ENCODE assay signal across 9 cellular contexts in the genomic region with DNA sequence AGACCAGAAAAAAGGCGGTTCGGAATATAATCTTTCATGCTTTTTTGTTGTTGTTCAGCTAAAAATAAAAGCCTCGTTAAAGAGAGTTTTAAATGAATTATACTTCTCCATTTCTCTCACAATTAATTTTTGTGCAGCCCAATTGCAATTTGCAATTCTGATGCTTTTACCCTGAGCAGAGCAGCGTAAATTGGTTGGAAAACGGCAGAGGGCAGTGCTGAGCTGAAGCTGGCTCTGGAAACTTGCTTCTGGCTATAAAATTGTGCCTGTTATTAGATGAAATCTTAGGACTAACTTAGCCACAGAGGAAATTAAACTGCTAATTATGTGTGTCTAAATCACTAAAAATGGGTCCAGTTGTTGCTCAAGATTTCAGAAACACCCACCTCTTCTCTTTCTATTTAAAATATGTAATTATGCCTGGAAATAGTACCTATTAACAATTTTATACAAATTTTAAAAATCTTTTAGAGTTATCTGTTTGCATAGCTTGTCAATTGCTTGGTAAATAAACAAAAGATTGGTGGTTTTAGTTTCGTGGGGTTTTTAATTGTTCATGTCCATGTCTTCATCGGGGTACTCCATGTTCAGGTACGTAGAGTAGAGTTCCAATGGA.
DNase-seq lines count a peak whose midpoint lies in the region; ATAC-seq lines count a peak whose summit lies in the region.
"Had no signal": no experiment of that assay in that cellular context is flagged by ENCODE, and none has a peak within 500 bp of the region (broad histone marks: within the 10 kb centered on the region; RNA-seq: fewer than 3 reads in every experiment).

No MANE protein-coding gene starts in this region.

- no peak overlapping the region for H3K4me3 Mint-ChIP-seq in activated naive CD4-positive, alpha-beta T cell treated with anti-CD3 and anti-CD28 coated beads for 36 hours
- H3K4me3 Mint-ChIP-seq in activated CD8-positive, alpha-beta T cell treated with anti-CD3 and anti-CD28 coated beads, Interleukin-2, amount 10 ng/mL, durations not matched to agents 7 days and 5 days: no peak overlapping the region
- H3K4me3 Mint-ChIP-seq: stimulated activated naive CD8-positive, alpha-beta T cell treated with anti-CD3 and anti-CD28 coated beads, Interleukin-15, Interleukin-2, amounts not matched to agents 100 ng/mL and 50 ng/mL, for 24 hours had no signal

- intact Hi-C loops in activated naive CD4-positive, alpha-beta T cell treated with anti-CD3 and anti-CD28 coated beads for 36 hours (cut with micrococcal nuclease): loop anchor here (5.0 to 10.0 kb wide), 2 partner anchors 435 to 827 kb away; no protein-coding TSS in a partner anchor
- intact Hi-C loops in posterior vena cava (cut with DNase I): no loop called here

- CTCF ChIA-PET in activated naive CD4-positive, alpha-beta T cell treated with anti-CD3 and anti-CD28 coated beads for 36 hours (lab: Charles Lee): interaction anchor here (1.1 kb wide), 1 partner anchor 439 kb away, joined by 3 read pairs; no protein-coding TSS in a partner anchor
- CTCF ChIA-PET in activated CD8-positive, alpha-beta T cell treated with anti-CD3 and anti-CD28 coated beads, Interleukin-2, amount 10 ng/mL, durations not matched to agents 7 days and 5 days (lab: Charles Lee): interaction anchor here (1.2 kb wide), 1 partner anchor 439 kb away, joined by 3 read pairs; no protein-coding TSS in a partner anchor

- no peaks in the 10 kb centered on the region for H3K36me3 Mint-ChIP-seq in activated naive CD4-positive, alpha-beta T cell treated with anti-CD3 and anti-CD28 coated beads for 36 hours (ENCODE audit: low read depth)
- no peaks in the 10 kb centered on the region for H3K36me3 Mint-ChIP-seq in activated CD8-positive, alpha-beta T cell treated with anti-CD3 and anti-CD28 coated beads, Interleukin-2, amount 10 ng/mL, durations not matched to agents 7 days and 5 days (ENCODE audit: low read depth)

- POLR2A ChIA-PET in activated CD8-positive, alpha-beta T cell treated with anti-CD3 and anti-CD28 coated beads, Interleukin-2, amount 10 ng/mL, durations not matched to agents 7 days and 5 days (lab: Charles Lee): no interaction called here

- H3K27me3 Mint-ChIP-seq in activated naive CD4-positive, alpha-beta T cell treated with anti-CD3 and anti-CD28 coated beads for 36 hours (ENCODE audit: low read depth): peaks cover 2% of the 10 kb centered on the region
- H3K27me3 Mint-ChIP-seq in activated CD8-positive, alpha-beta T cell treated with anti-CD3 and anti-CD28 coated beads, Interleukin-2, amount 10 ng/mL, durations not matched to agents 7 days and 5 days (ENCODE audit: low read depth): no peaks in the 10 kb centered on the region
- H3K27me3 Mint-ChIP-seq: stimulated activated naive CD8-positive, alpha-beta T cell treated with anti-CD3 and anti-CD28 coated beads, Interleukin-15, Interleukin-2, amounts not matched to agents 100 ng/mL and 50 ng/mL, for 24 hours had no signal

- peak; percentile 58 for DNase-seq in activated naive CD4-positive, alpha-beta T cell treated with anti-CD3 and anti-CD28 coated beads for 36 hours
- no peak for DNase-seq in activated naive CD4-positive, alpha-beta T cell (lab: John Stamatoyannopoulos, UW)
- DNase-seq in NCI-H2029 treated with DMSO at 0.1 percent for 48 hours (lab: John Stamatoyannopoulos, UW): peak; percentile 41
- peak; percentile 28 for DNase-seq in activated CD8-positive, alpha-beta T cell treated with anti-CD3 and anti-CD28 coated beads, Interleukin-2, amount 10 ng/mL, durations not matched to agents 7 days and 5 days
- DNase-seq in globus pallidus (ENCODE audit: low spot score): peak; percentile 32
- DNase-seq in posterior vena cava (ENCODE audit: low spot score): peak; percentile 81
- DNase-seq in effector CD8-positive, alpha-beta T cell (lab: John Stamatoyannopoulos, UW): no peak

- H3K4me1 Mint-ChIP-seq in activated naive CD4-positive, alpha-beta T cell treated with anti-CD3 and anti-CD28 coated beads for 36 hours (ENCODE audit: low read depth): no peaks in the 10 kb centered on the region
- no peaks in the 10 kb centered on the region for H3K4me1 Mint-ChIP-seq in activated CD8-positive, alpha-beta T cell treated with anti-CD3 and anti-CD28 coated beads, Interleukin-2, amount 10 ng/mL, durations not matched to agents 7 days and 5 days (ENCODE audit: low read depth)

- no peak overlapping the region for H3K27ac Mint-ChIP-seq in activated naive CD4-positive, alpha-beta T cell treated with anti-CD3 and anti-CD28 coated beads for 36 hours
- H3K27ac Mint-ChIP-seq in activated CD8-positive, alpha-beta T cell treated with anti-CD3 and anti-CD28 coated beads, Interleukin-2, amount 10 ng/mL, durations not matched to agents 7 days and 5 days: no peak overlapping the region
- H3K27ac Mint-ChIP-seq: stimulated activated naive CD8-positive, alpha-beta T cell treated with anti-CD3 and anti-CD28 coated beads, Interleukin-15, Interleukin-2, amounts not matched to agents 100 ng/mL and 50 ng/mL, for 24 hours had no signal

- no peak for ATAC-seq in activated CD8-positive, alpha-beta T cell treated with anti-CD3 and anti-CD28 coated beads, Interleukin-2, amount 10 ng/mL, durations not matched to agents 7 days and 5 days
- no peak for ATAC-seq in HG02938 (IDR thresholded peaks at IDR 0.05; ENCODE audit: unreplicated experiment)

- no peaks in the 10 kb centered on the region for H3K9me3 Mint-ChIP-seq in activated naive CD4-positive, alpha-beta T cell treated with anti-CD3 and anti-CD28 coated beads for 36 hours
- no peaks in the 10 kb centered on the region for H3K9me3 Mint-ChIP-seq in activated CD8-positive, alpha-beta T cell treated with anti-CD3 and anti-CD28 coated beads, Interleukin-2, amount 10 ng/mL, durations not matched to agents 7 days and 5 days (ENCODE audit: insufficient read depth)
- H3K9me3 Mint-ChIP-seq: stimulated activated naive CD8-positive, alpha-beta T cell treated with anti-CD3 and anti-CD28 coated beads, Interleukin-15, Interleukin-2, amounts not matched to agents 100 ng/mL and 50 ng/mL, for 24 hours had no signal

Comparison
In these comparisons a context has a peak if more than half of its experiments do, and no peak if none do; other contexts are left out.
1. DNase-seq: peak in activated naive CD4-positive, alpha-beta T cell treated with anti-CD3 and anti-CD28 coated beads for 36 hours (single experiment), NCI-H2029 treated with DMSO at 0.1 percent for 48 hours (single experiment), activated CD8-positive, alpha-beta T cell treated with anti-CD3 and anti-CD28 coated beads, Interleukin-2, amount 10 ng/mL, durations not matched to agents 7 days and 5 days (single experiment), globus pallidus (single experiment) and posterior vena cava (single experiment); none in activated naive CD4-positive, alpha-beta T cell (0 of 4) and effector CD8-positive, alpha-beta T cell (single experiment).